ENCODE assay signal across 12 cellular contexts in the genomic region with DNA sequence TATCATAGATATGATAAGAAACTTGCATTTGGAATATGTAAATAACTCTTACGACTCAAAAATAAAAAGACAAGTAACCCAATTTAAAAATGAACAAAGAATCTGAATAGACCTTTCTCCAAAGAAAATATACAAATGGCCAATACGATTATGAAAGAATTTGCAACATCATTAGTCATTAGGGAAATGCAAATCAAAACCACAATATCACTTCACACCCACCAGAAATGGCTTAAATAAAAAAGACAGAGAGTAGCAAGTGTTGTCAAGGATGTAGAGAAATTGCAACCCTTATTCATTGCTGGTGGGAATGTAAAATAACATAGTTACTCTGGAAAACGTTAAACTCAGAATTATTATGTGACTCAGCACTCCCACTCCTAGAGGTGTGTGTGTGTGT.
DNase-seq lines count a peak whose midpoint lies in the region; ATAC-seq and TF ChIP-seq lines count a peak whose summit lies in the region.
"Had no signal": no experiment of that assay in that cellular context is flagged by ENCODE, and none has a peak within 500 bp of the region (broad histone marks: within the 10 kb centered on the region; RNA-seq: fewer than 3 reads in every experiment).

No MANE protein-coding gene starts in this region.

- no peak overlapping the region for H3K18ac ChIP-seq in IMR-90 (ENCODE audit: low read depth, low read length)

- peaks cover 13% of the 10 kb centered on the region for H3K9me1 ChIP-seq in IMR-90 (ENCODE audit: insufficient read depth, low read length)

- intact Hi-C loops in IMR-90 (cut with micrococcal nuclease) = no loop called here

- no peak overlapping the region for H2BK15ac ChIP-seq in IMR-90 (ENCODE audit: low read depth, low read length)

- no peak overlapping the region for H2BK120ac ChIP-seq in IMR-90 (ENCODE audit: low read depth, low read length)

- TF ChIP-seq POLR2A in IMR-90 (IDR thresholded peaks at IDR 0.05; ENCODE audit: low read depth, low read length) = no peak

- no peak overlapping the region for H4K5ac ChIP-seq in IMR-90 (ENCODE audit: low read depth, low read length)

- DNase-seq in EL (peak; percentile 15), IMR-90 (peak; percentile 8), fibroblast of gingiva (ENCODE audit: low read depth) (peak; percentile 59), NOMO-1 (lab: John Stamatoyannopoulos, UW; ENCODE audit: unreplicated experiment in 2 of 2) (no peak), SK-N-DZ (ENCODE audit: low spot score) (no peak)
- DNase-seq: CD8-positive, alpha-beta T cell; COR-L47; HCEC 1CT had no signal

- H3K56ac ChIP-seq in IMR-90 (ENCODE audit: extremely low read depth, insufficient read depth, low read length) = no peak overlapping the region

- no peak overlapping the region for H3K23ac ChIP-seq in IMR-90 (ENCODE audit: low read depth, low read length)

- no peaks in the 10 kb centered on the region for H4K20me1 ChIP-seq in IMR-90 (ENCODE audit: insufficient read depth, low read length)

- H3K4me3 ChIP-seq in IMR-90 (ENCODE audit: insufficient read depth, low read depth, low read length) = no peak overlapping the region
- H3K4me3 ChIP-seq: A549, K562 had no signal

- no peak for TF ChIP-seq CTCF in IMR-90 (conservative IDR thresholded peaks at IDR 0.05; ENCODE audit: low read depth, low read length)

- no peaks in the 10 kb centered on the region for H3K79me1 ChIP-seq in IMR-90 (ENCODE audit: low read depth in 1 of 2, low read length in 2 of 2)

- H2BK20ac ChIP-seq in IMR-90 (ENCODE audit: low read depth, low read length) = no peak overlapping the region

- TF ChIP-seq RAD21 in IMR-90 (IDR thresholded peaks at IDR 0.05; ENCODE audit: low read length) = no peak

- dilution Hi-C loops in IMR-90 (cut with HindIII; ENCODE audit: low sequenced_read_pairs, unreplicated experiment) = no loop called here

- H3K4me1 ChIP-seq in IMR-90 (ENCODE audit: control insufficient read depth, insufficient read depth, low read length) = peaks cover 26% of the 10 kb centered on the region
- H3K4me1 ChIP-seq: A549 had no signal

- no peak overlapping the region; the same call in 1 of the 2 replicates for H2AK5ac ChIP-seq in IMR-90 (ENCODE audit: low read depth, low read length)

- H3K9me3 ChIP-seq in IMR-90 (ENCODE audit: control insufficient read depth, insufficient read depth, low read length) = no peaks in the 10 kb centered on the region
- H3K9me3 ChIP-seq: A549 had no signal

- H2AFZ ChIP-seq in IMR-90 (replicated peaks; ENCODE audit: low read length, poor library complexity) = no peak overlapping the region

- H2BK5ac ChIP-seq in IMR-90 (ENCODE audit: low read depth, low read length, poor library complexity, severe bottlenecking) = no peak overlapping the region

- in situ Hi-C loops in IMR-90 (cut with MboI; ENCODE audit: low sequenced_read_pairs) = no loop called here

- H2AK9ac ChIP-seq in IMR-90 (replicated peaks; ENCODE audit: low read depth, low read length, poor library complexity) = no peak overlapping the region

- no CpG with 5 or more reads among the region's 3 CpGs for WGBS in IMR-90 (ENCODE audit: extremely low coverage in 2 of 2, insufficient read length in 1 of 2), 2 experiments

- H4K8ac ChIP-seq in IMR-90 (ENCODE audit: low read depth in 2 of 2, low read length in 2 of 2) = no peak overlapping the region

- no peak overlapping the region for H4K91ac ChIP-seq in IMR-90 (ENCODE audit: insufficient read depth, low read depth, low read length)

- no peak overlapping the region for H3K4me2 ChIP-seq in IMR-90 (ENCODE audit: low read depth, low read length)
- H3K4me2 ChIP-seq: A549 had no signal

- no peak for ATAC-seq in IMR-90 (ENCODE audit: low read depth)
- no peak for ATAC-seq in GM18511 (IDR thresholded peaks at IDR 0.05; ENCODE audit: unreplicated experiment)
- ATAC-seq: A549; CD8-positive, alpha-beta T cell; K562 had no signal

- no peaks in the 10 kb centered on the region for H3K36me3 ChIP-seq in IMR-90 (ENCODE audit: control insufficient read depth, insufficient read depth, low read length)

- H3K9ac ChIP-seq in IMR-90 (ENCODE audit: low read depth, low read length) = no peak overlapping the region

- POLR2A ChIA-PET in IMR-90 (lab: Charles Lee; ENCODE audit: unreplicated experiment) = no interaction called here

- H3K27ac ChIP-seq in IMR-90 (ENCODE audit: insufficient read depth, low read length) = no peak overlapping the region
- H3K27ac ChIP-seq: A549, HL-60 had no signal

- no TSS peak for BruUV-seq in IMR-90 (replicated peaks; lab: Mats Ljungman, UMichigan)

- no peak overlapping the region for H3K14ac ChIP-seq in IMR-90 (replicated peaks; ENCODE audit: low read depth, low read length)

- no peaks in the 10 kb centered on the region for H3K27me3 ChIP-seq in IMR-90 (ENCODE audit: control insufficient read depth, insufficient read depth, low read length)

- H3K4ac ChIP-seq in IMR-90 (ENCODE audit: low read depth, low read length) = no peak overlapping the region

- CTCF ChIA-PET in IMR-90 (lab: Yijun Ruan, JAX) = interaction anchor here (0.7 kb wide), 1 partner anchor 1540 kb away, joined by 3 read pairs; no protein-coding TSS in a partner anchor

TF ChIP-seq in IMR-90, 13 proteins besides CTCF, POLR2A, EP300 and RAD21:
- TF ChIP-seq CHD1 (IDR thresholded peaks at IDR 0.05; ENCODE audit: low read depth, low read length) = no peak
- TF ChIP-seq CEBPB (IDR thresholded peaks at IDR 0.05; ENCODE audit: low read depth, low read length) = 0 out of 2 replicates have a peak, but pooled peaks have one; percentile 11

Comparison
In these comparisons a context has a peak if more than half of its experiments do, and no peak if none do; other contexts are left out.
1. DNase-seq: peak in EL (single experiment), IMR-90 (single experiment) and fibroblast of gingiva (single experiment); none in NOMO-1 (0 of 2) and SK-N-DZ (single experiment).